Comparison of ENCODE assay signal across 26 cellular contexts in genomic region chr14:71754422-71755095, GRCh38.
DNase-seq lines count a peak whose midpoint lies in the region; TF ChIP-seq lines count a peak whose summit lies in the region.
"Had no signal": no experiment of that assay in that cellular context is flagged by ENCODE, and none has a peak within 500 bp of the region (broad histone marks: within the 10 kb centered on the region; RNA-seq: fewer than 3 reads in every experiment).

No MANE protein-coding gene starts in this region.

- no peak for TF ChIP-seq CTCF in spleen (IDR thresholded peaks at IDR 0.05 in 8 of 11, conservative IDR thresholded peaks at IDR 0.05 in 3 of 11)

- 83 to 92% (median 90%) methylated on average over 16 to 17 of the region's 17 CpGs for WGBS in spleen, 5 donors

- intact Hi-C loops in spleen (cut with DNase I; ENCODE audit: low total_unique reads): loop anchor here (10.0 kb wide), 1 partner anchor 440 kb away; no protein-coding TSS in a partner anchor

- H3K27me3 ChIP-seq in H7 (ENCODE audit: control insufficient read depth, insufficient read depth, low read length) (no peaks in the 10 kb centered on the region), spleen (replicated peaks in 1 of 7) (peaks cover 0 to 3% (median 0%) of the 10 kb centered on the region in 7 donors)
- H3K27me3 ChIP-seq: adrenal gland, body of pancreas, gastroesophageal sphincter, hepatocyte, tibial nerve had no signal

- DNase-seq in H7: peak; percentile 52
- peak; percentile 28 for DNase-seq in SK-N-DZ (ENCODE audit: low spot score)
- peak; percentile 95 for DNase-seq in islet precursor cell
- peak; percentile 54 for DNase-seq in retina
- DNase-seq in NCI-H146 (lab: John Stamatoyannopoulos, UW): no peak
- DNase-seq in activated CD4-positive, alpha-beta T cell treated with anti-CD3 and anti-CD28 coated beads for 1 hour: no peak
- DNase-seq in spleen: no peak
- DNase-seq: activated CD4-positive, alpha-beta T cell treated with anti-CD3 and anti-CD28 coated beads for 4 hours; activated naive CD4-positive, alpha-beta T cell treated with Interleukin-2 at 50 U/mL for 16 hours; activated T-cell treated with anti-CD3 and anti-CD28 coated beads, Interleukin-2, amount 50 U/mL, for 72 hours; adrenal gland; body of pancreas; Calu3; cerebellar nuclear complex; DND-41; GM23248; left ventricle myocardium inferior; naive B cell; NCI-H1417; NCI-H2081; NCI-H748 treated with DMSO at 0.1 percent for 48 hours had no signal

- H3K27ac ChIP-seq in spleen: no peak overlapping the region
- H3K27ac ChIP-seq: adrenal gland, body of pancreas, gastroesophageal sphincter, GM23248, hepatocyte, left ventricle myocardium inferior, tibial nerve had no signal

- H3K4me1 ChIP-seq in spleen: peaks cover 5 to 19% (median 12%) of the 10 kb centered on the region in 6 donors

- TF ChIP-seq POLR2A in spleen (IDR thresholded peaks at IDR 0.05): no peak

- H3K4me3 ChIP-seq in H7 (ENCODE audit: insufficient read depth, low read depth, low read length) (no peak overlapping the region), spleen (no peak overlapping the region)
- H3K4me3 ChIP-seq: adrenal gland, body of pancreas, gastroesophageal sphincter, GM23248, hepatocyte, K562, left ventricle myocardium inferior, smooth muscle cell, tibial nerve had no signal

- no peaks in the 10 kb centered on the region for H3K36me3 ChIP-seq in H7 (replicated peaks; ENCODE audit: control insufficient read depth, insufficient read depth, low read length)
- no peaks in the 10 kb centered on the region for H3K36me3 ChIP-seq in spleen
- H3K36me3 ChIP-seq: adrenal gland, gastroesophageal sphincter, left ventricle myocardium inferior, tibial nerve had no signal

- H3K9me3 ChIP-seq in spleen: no peaks in the 10 kb centered on the region
- H3K9me3 ChIP-seq: adrenal gland, body of pancreas, gastroesophageal sphincter, left ventricle myocardium inferior, tibial nerve had no signal

Comparison
In these comparisons a context has a peak if more than half of its experiments do, and no peak if none do; other contexts are left out.
1. DNase-seq: peak in H7 (single experiment), SK-N-DZ (single experiment), islet precursor cell (single experiment) and retina (single experiment); none in NCI-H146 (single experiment), activated CD4-positive, alpha-beta T cell treated with anti-CD3 and anti-CD28 coated beads for 1 hour (single experiment) and spleen (single experiment).